31 cellular contexts compared by ENCODE assay signal in genomic region chr13:60139272-60139671, GRCh38. TPM values are rescaled to one million over a fixed set of nuclear protein-coding genes. Genes with fewer than 3 reads are reported as not detected.
A peak's percentile ranks its signal among the peaks of the same experiment; 100 is the strongest.
DNase-seq lines count a peak whose midpoint lies in the region; ATAC-seq, FAIRE-seq and TF ChIP-seq lines count a peak whose summit lies in the region.
"Had no signal": no experiment of that assay in that cellular context is flagged by ENCODE, and none has a peak within 500 bp of the region (broad histone marks: within the 10 kb centered on the region; RNA-seq: fewer than 3 reads in every experiment).

No MANE protein-coding gene starts in this region.

- H4K8ac ChIP-seq in mesenchymal stem cell (ENCODE audit: low read length), result no peak overlapping the region

- H3K4ac ChIP-seq in mesenchymal stem cell (ENCODE audit: low read depth in 1 of 2, low read length in 2 of 2), result no peak overlapping the region

- H3K27ac ChIP-seq in mesenchymal stem cell (ENCODE audit: low read length, poor library complexity, severe bottlenecking), result peak overlapping the region; percentile 20
- H3K27ac ChIP-seq: body of pancreas, upper lobe of left lung had no signal

- H3K4me3 ChIP-seq in bronchial epithelial cell (ENCODE audit: low read depth, low read length), result no peak overlapping the region
- no peak overlapping the region for H3K4me3 ChIP-seq in mesenchymal stem cell (ENCODE audit: insufficient read depth in 1 of 2, low read depth in 1 of 2, low read length in 2 of 2)
- no peak overlapping the region for H3K4me3 ChIP-seq in mucosa of descending colon
- H3K4me3 ChIP-seq: body of pancreas, upper lobe of left lung had no signal

- H3K27me3 ChIP-seq in bronchial epithelial cell (ENCODE audit: control insufficient read depth, insufficient read depth, low read length) (no peaks in the 10 kb centered on the region), mesenchymal stem cell (ENCODE audit: control insufficient read depth in 1 of 2, insufficient read depth in 1 of 2, low read length in 2 of 2) (no peaks in the 10 kb centered on the region)
- H3K27me3 ChIP-seq: BE2C, body of pancreas, upper lobe of left lung had no signal

- H2BK12ac ChIP-seq in mesenchymal stem cell (ENCODE audit: low read length in 2 of 2), result no peak overlapping the region

- no peak for TF ChIP-seq CTCF in bronchial epithelial cell (IDR thresholded peaks at IDR 0.05; ENCODE audit: insufficient read depth, low read length, severe bottlenecking)
- no peak for TF ChIP-seq CTCF in mucosa of descending colon (IDR thresholded peaks at IDR 0.05)

- H3K18ac ChIP-seq in mesenchymal stem cell (ENCODE audit: low read depth in 1 of 2, low read length in 2 of 2), result no peak overlapping the region

- DNase-seq in AG08395 (ENCODE audit: low spot score) (peak; percentile 10), LHCN-M2 (ENCODE audit: low read depth) (peak; percentile 67), bronchial epithelial cell (ENCODE audit: low read depth) (peak; percentile 43), mesenchymal stem cell (no peak), mucosa of descending colon (no peak)
- no peak for DNase-seq in stimulated activated CD8-positive, alpha-beta memory T cell treated with anti-CD3 and anti-CD28 coated beads, Interleukin-4, amount 100 ng/mL, for 48 hours
- DNase-seq: activated CD4-positive, alpha-beta T cell treated with anti-CD3 and anti-CD28 coated beads, Interleukin-2, amount 50 U/mL, for 4 hours; activated CD8-positive, alpha-beta memory T cell treated with anti-CD3 and anti-CD28 coated beads, Interleukin-2, amount 10 ng/mL, durations not matched to agents 7 days and 5 days; activated gamma-delta T cell treated with Interleukin-2 at 50 U/mL for 16 hours; activated naive CD8-positive, alpha-beta T cell treated with anti-CD3 and anti-CD28 coated beads, Interleukin-2, amount 10 ng/mL, durations not matched to agents 7 days and 5 days; activated T-cell treated with anti-CD3 and anti-CD28 coated beads, Interleukin-2, amount 50 U/mL, for 48 hours; BE2C; body of pancreas; CD8-positive, alpha-beta T cell; HCEC 1CT; Kasumi-1; kidney; MV-4-11; natural killer cell; NCI-H1436 treated with DMSO at 0.1 percent for 48 hours; NCI-H345; NCI-H69; nucleus accumbens; SK-N-SH; stimulated activated naive CD4-positive, alpha-beta T cell; T-helper 17 cell; upper lobe of left lung had no signal

- ATAC-seq in mucosa of descending colon, result no peak
- no peak for ATAC-seq in GM18907 (IDR thresholded peaks at IDR 0.05; ENCODE audit: unreplicated experiment)
- ATAC-seq in HG02884 (IDR thresholded peaks at IDR 0.05; ENCODE audit: unreplicated experiment), result no peak
- ATAC-seq: activated CD8-positive, alpha-beta memory T cell treated with anti-CD3 and anti-CD28 coated beads, Interleukin-2, amount 10 ng/mL, durations not matched to agents 7 days and 5 days; body of pancreas; CD8-positive, alpha-beta T cell; natural killer cell; Right ventricle myocardium inferior; T-helper 17 cell had no signal

- FAIRE-seq in bronchial epithelial cell (lab: Jason Lieb, UNC), result no peak
- FAIRE-seq: GM12892, kidney had no signal

- no peak overlapping the region for H3K14ac ChIP-seq in mesenchymal stem cell (ENCODE audit: low read length in 2 of 2)

- no peak overlapping the region for H2BK120ac ChIP-seq in mesenchymal stem cell (ENCODE audit: low read depth, low read length)

- no peak overlapping the region for H2AFZ ChIP-seq in mesenchymal stem cell (ENCODE audit: low read depth, low read length)

- H2BK5ac ChIP-seq in mesenchymal stem cell (ENCODE audit: low read depth, low read length, poor library complexity, severe bottlenecking), result no peak overlapping the region

- no peak overlapping the region for H2BK15ac ChIP-seq in mesenchymal stem cell (ENCODE audit: low read depth, poor library complexity, severe bottlenecking)

- intact Hi-C loops in mucosa of descending colon (cut with DNase I, micrococcal nuclease), result no loop called here

- no peak overlapping the region for H2AK5ac ChIP-seq in mesenchymal stem cell (ENCODE audit: low read length, severe bottlenecking)

- H3K79me1 ChIP-seq in mesenchymal stem cell (replicated peaks; ENCODE audit: low read length, poor library complexity, severe bottlenecking), result no peaks in the 10 kb centered on the region

- peak overlapping the region; percentile 58 for H3K4me2 ChIP-seq in mesenchymal stem cell (ENCODE audit: low read length, poor library complexity, severe bottlenecking)
- H3K4me2 ChIP-seq: SK-N-SH had no signal

- 89% methylated on average over 3 of the region's 3 CpGs for WGBS in mesenchymal stem cell

- H3K36me3 ChIP-seq in bronchial epithelial cell (ENCODE audit: control insufficient read depth, insufficient read depth, low read length) (no peaks in the 10 kb centered on the region), mesenchymal stem cell (ENCODE audit: control insufficient read depth in 1 of 2, insufficient read depth in 2 of 2, low read depth in 1 of 2, low read length in 2 of 2) (no peaks in the 10 kb centered on the region), mucosa of descending colon (ENCODE audit: low read depth) (no peaks in the 10 kb centered on the region)
- H3K36me3 ChIP-seq: BE2C, upper lobe of left lung had no signal

- H3K4me1 ChIP-seq in mesenchymal stem cell (ENCODE audit: control insufficient read depth, insufficient read depth, low read depth, low read length), result peaks cover 4% of the 10 kb centered on the region
- H3K4me1 ChIP-seq in mucosa of descending colon (ENCODE audit: low read depth), result no peaks in the 10 kb centered on the region
- H3K4me1 ChIP-seq: body of pancreas, upper lobe of left lung had no signal

- H3K9me3 ChIP-seq in mesenchymal stem cell (ENCODE audit: control insufficient read depth, low read length) (no peaks in the 10 kb centered on the region), mucosa of descending colon (no peaks in the 10 kb centered on the region)
- H3K9me3 ChIP-seq: BE2C, body of pancreas, SK-N-SH, upper lobe of left lung had no signal

- H4K91ac ChIP-seq in mesenchymal stem cell (ENCODE audit: low read length), result no peak overlapping the region

- no peak overlapping the region for H3K9ac ChIP-seq in mesenchymal stem cell (ENCODE audit: low read length)
- H3K9ac ChIP-seq: SK-N-SH had no signal

- H3K23ac ChIP-seq in mesenchymal stem cell (ENCODE audit: low read length in 2 of 2), result no peak overlapping the region

RNA-seq across cellular contexts. Expression of gene DIAPH3, which starts 24.5 kb away (rescaled TPM):
- total RNA-seq in LHCN-M2 (2014; rRNA removed) (30.2 and 33.6 TPM in 2 replicates), bronchial epithelial cell (0.26 and 0.51 TPM in 2 replicates), mucosa of descending colon (1 to 10 TPM; 1.3 to 5.7 (median 3.1) TPM)
- 16.1 TPM for polyA plus RNA-seq in LHCN-M2 (2012)
- 2.7 TPM for polyA plus RNA-seq in mesenchymal stem cell (2013, experiment 1 of 2)
- 2.9 TPM for polyA plus RNA-seq in mesenchymal stem cell (2013, experiment 2 of 2)

Comparison
In these comparisons a context has a peak if more than half of its experiments do, and no peak if none do; other contexts are left out.
1. DNase-seq: peak in AG08395 (single experiment), LHCN-M2 (single experiment) and bronchial epithelial cell (single experiment); none in mesenchymal stem cell (single experiment), stimulated activated CD8-positive, alpha-beta memory T cell treated with anti-CD3 and anti-CD28 coated beads, Interleukin-4, amount 100 ng/mL, for 48 hours (single experiment) and mucosa of descending colon (0 of 3).